Comparison of ENCODE assay signal across 8 cellular contexts in the genomic region with DNA sequence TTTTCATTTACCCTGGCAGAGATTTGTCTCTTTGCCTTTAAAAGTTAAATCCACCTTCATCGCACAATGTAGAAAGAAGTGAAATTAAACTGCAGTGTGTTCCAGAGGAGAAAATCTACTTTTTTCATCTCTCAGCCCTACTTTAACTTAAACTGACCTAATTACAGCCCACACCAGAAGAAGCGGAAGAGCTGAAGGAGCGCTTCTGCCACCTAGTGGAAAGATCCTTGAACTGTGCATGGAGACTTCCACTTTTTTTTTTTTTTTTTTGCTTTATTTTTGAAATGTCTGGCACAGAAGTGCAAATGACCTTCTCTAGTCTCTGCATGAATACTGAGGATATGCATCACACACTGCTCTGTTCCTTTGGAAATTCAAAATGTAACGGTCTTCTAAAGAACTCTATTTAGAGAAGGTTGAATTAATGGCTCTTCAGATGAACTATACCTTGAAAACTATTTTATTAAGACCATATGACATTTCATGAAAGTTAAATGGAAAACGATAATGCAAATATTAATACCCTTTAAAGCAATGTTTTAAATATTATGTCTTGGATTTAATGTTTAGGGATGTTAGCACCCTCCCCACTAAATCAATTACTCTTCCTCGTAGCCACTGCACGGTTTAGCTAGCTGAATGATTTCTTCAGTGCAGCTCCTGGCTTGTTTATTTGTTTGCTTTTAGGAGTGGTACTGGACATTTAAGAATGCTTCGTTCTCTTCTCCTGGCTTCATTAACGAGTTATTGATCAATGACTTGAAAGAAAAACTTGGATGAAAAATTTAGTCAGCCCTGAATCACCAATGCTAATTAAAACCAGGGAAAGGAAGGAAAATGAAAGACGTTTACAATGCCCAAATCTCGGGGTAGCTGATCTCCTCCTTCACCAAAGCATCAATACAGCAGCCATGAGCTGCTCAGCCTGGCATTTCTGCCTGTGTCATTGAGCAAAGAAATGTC.
DNase-seq lines count a peak whose midpoint lies in the region; FAIRE-seq and TF ChIP-seq lines count a peak whose summit lies in the region.

No MANE protein-coding gene starts in this region.

- DNase-seq in GM03348 (ENCODE audit: low spot score): peak; percentile 76
- peak; percentile 43 for DNase-seq in H9
- peak; percentile 90 for DNase-seq in LHCN-M2 (ENCODE audit: low read depth)
- DNase-seq in SHP77 (lab: John Stamatoyannopoulos, UW): peak; percentile 44 to 67
- DNase-seq in activated effector memory CD4-positive, alpha-beta T cell treated with anti-CD3 and anti-CD28 coated beads, Interleukin-2, amount 50 U/mL, for 16 hours: peak; percentile 81
- DNase-seq in globus pallidus (ENCODE audit: low spot score): peak; percentile 71
- DNase-seq in trophoblast cell: peak; percentile 65 to 88
- peak; percentile 63 for DNase-seq in urothelium cell line (ENCODE audit: low spot score)

- peak overlapping the region; percentile 66 to 89 (median 80); a peak in 5 of 7 replicates for H3K27ac Mint-ChIP-seq in H9

- H3K4me1 Mint-ChIP-seq in H9: peaks cover 19 to 22% of the 10 kb centered on the region in 2 experiments

- H3K79me2 ChIP-seq in H9 (ENCODE audit: insufficient read depth, low read length) (no peaks in the 10 kb centered on the region), trophoblast cell (ENCODE audit: control insufficient read depth, insufficient read depth, low read length, poor library complexity) (no peaks in the 10 kb centered on the region)

- no peaks in the 10 kb centered on the region for H3K36me3 ChIP-seq in trophoblast cell (ENCODE audit: control insufficient read depth in 1 of 2, insufficient read depth in 2 of 2, low read length in 2 of 2)

- H2BK12ac ChIP-seq in H9 (ENCODE audit: insufficient read length, low read depth, low read length): no peak overlapping the region
- no peak overlapping the region for H2BK12ac ChIP-seq in trophoblast cell (ENCODE audit: low read length)

- no peaks in the 10 kb centered on the region for H3K27me3 ChIP-seq in H9 (ENCODE audit: insufficient read depth, low read length)
- H3K27me3 ChIP-seq in trophoblast cell (ENCODE audit: insufficient read depth, low read length): no peaks in the 10 kb centered on the region

- H4K8ac ChIP-seq in H9 (replicated peaks; ENCODE audit: insufficient read length, low read depth, low read length) (no peak overlapping the region), trophoblast cell (ENCODE audit: low read depth, low read length) (no peak overlapping the region)

- H3K4me1 ChIP-seq in H9 (ENCODE audit: insufficient read depth, low read length): peaks cover 2% of the 10 kb centered on the region; the same call in 1 of the 2 replicates
- H3K4me1 ChIP-seq in trophoblast cell (ENCODE audit: control insufficient read depth in 1 of 2, insufficient read depth in 2 of 2, low read length in 2 of 2): peaks cover 2 to 5% of the 10 kb centered on the region in 2 experiments

- no peak overlapping the region for H2AK5ac ChIP-seq in H9 (ENCODE audit: insufficient read length, low read length)
- H2AK5ac ChIP-seq in trophoblast cell (ENCODE audit: low read length): no peak overlapping the region

- H3K36me3 Mint-ChIP-seq in H9 (ENCODE audit: insufficient read depth in 1 of 3, low read depth in 3 of 3): peaks cover 0 to 7% (median 2%) of the 10 kb centered on the region in 3 experiments; a peak in 1 of 7 replicates

- no peaks in the 10 kb centered on the region for H3K9me3 ChIP-seq in H9 (ENCODE audit: control insufficient read depth, low read depth, low read length)
- H3K9me3 ChIP-seq in trophoblast cell (ENCODE audit: insufficient read depth, low read depth, low read length): no peaks in the 10 kb centered on the region

- no peaks in the 10 kb centered on the region for H4K20me1 ChIP-seq in H9 (ENCODE audit: control insufficient read depth, insufficient read depth, insufficient read length)

- peak; percentile 89 for TF ChIP-seq CTCF in H9 (conservative IDR thresholded peaks at IDR 0.05)

- FAIRE-seq in urothelium cell line (lab: Jason Lieb, UNC): no peak

- H2BK5ac ChIP-seq in H9 (ENCODE audit: insufficient read length, low read length) (no peak overlapping the region), trophoblast cell (ENCODE audit: low read depth, low read length, poor library complexity) (no peak overlapping the region)

- no peak overlapping the region for H3K27ac ChIP-seq in H9 (ENCODE audit: insufficient read length, low read depth, low read length)
- no peak overlapping the region for H3K27ac ChIP-seq in trophoblast cell (ENCODE audit: low read depth, low read length)

- H2BK20ac ChIP-seq in H9 (ENCODE audit: low read depth, low read length, poor library complexity, severe bottlenecking): no peak overlapping the region

- H3K4ac ChIP-seq in H9 (ENCODE audit: low read depth, low read length): no peak overlapping the region
- no peak overlapping the region for H3K4ac ChIP-seq in trophoblast cell (ENCODE audit: low read depth, low read length)

- no peak overlapping the region for H4K91ac ChIP-seq in H9 (ENCODE audit: insufficient read length, low read depth, low read length)
- H4K91ac ChIP-seq in trophoblast cell (ENCODE audit: low read depth, low read length): no peak overlapping the region

- H3K4me3 ChIP-seq in trophoblast cell (ENCODE audit: low read depth, low read length): no peak overlapping the region

- H2BK120ac ChIP-seq in H9 (ENCODE audit: low read depth, low read length, poor library complexity, severe bottlenecking) (no peak overlapping the region), trophoblast cell (ENCODE audit: insufficient read depth, low read length, poor library complexity) (no peak overlapping the region)

- no peak overlapping the region for H3T11ph ChIP-seq in H9 (ENCODE audit: low read length)

- H3K4me3 Mint-ChIP-seq in H9: no peak overlapping the region

- no peaks in the 10 kb centered on the region for H3K23me2 ChIP-seq in H9 (ENCODE audit: insufficient read length, low read depth, low read length, poor library complexity, severe bottlenecking)

- no peak overlapping the region for H4K5ac ChIP-seq in H9 (ENCODE audit: insufficient read length, low read depth, low read length)

- H3K9me3 Mint-ChIP-seq in H9: 0 out of 5 replicates have a peak, but pooled peaks cover 0 to 2% of the 10 kb centered on the region in 2 experiments

- no peak overlapping the region for H3K4me2 ChIP-seq in H9 (ENCODE audit: insufficient read depth, insufficient read length, low read length)
- H3K4me2 ChIP-seq in trophoblast cell (ENCODE audit: low read length): no peak overlapping the region

- H2BK15ac ChIP-seq in H9 (ENCODE audit: low read depth, low read length): no peak overlapping the region

- H2AFZ ChIP-seq in H9 (ENCODE audit: low read length): no peak overlapping the region
- H2AFZ ChIP-seq in trophoblast cell (ENCODE audit: insufficient read depth, low read length, poor library complexity): no peak overlapping the region

- no CpG with 5 or more reads among the region's 11 CpGs for WGBS in H9 (ENCODE audit: extremely low coverage, insufficient read length, low lambda C conversion rate)
- no CpG with 5 or more reads among the region's 11 CpGs for WGBS in trophoblast cell (ENCODE audit: extremely low coverage, insufficient coverage, insufficient read length)

- H3K27me3 Mint-ChIP-seq in H9 (ENCODE audit: low read depth): no peaks in the 10 kb centered on the region

- no peak overlapping the region for H3K56ac ChIP-seq in H9 (ENCODE audit: insufficient read length, low read depth, low read length)

- no peak overlapping the region for H4K12ac ChIP-seq in trophoblast cell (ENCODE audit: low read depth, low read length)

- H3K14ac ChIP-seq in H9 (ENCODE audit: insufficient read depth, low read length) (no peak overlapping the region), trophoblast cell (ENCODE audit: low read length) (no peak overlapping the region)

- H3K18ac ChIP-seq in H9 (ENCODE audit: insufficient read length, low read depth, low read length): no peak overlapping the region
- no peak overlapping the region for H3K18ac ChIP-seq in trophoblast cell (ENCODE audit: low read length)

- H3K23ac ChIP-seq in H9 (ENCODE audit: insufficient read length, low read depth, low read length) (no peak overlapping the region), trophoblast cell (ENCODE audit: low read length) (no peak overlapping the region)

- no peak overlapping the region for H3K9ac ChIP-seq in H9 (ENCODE audit: extremely low read depth, insufficient read length, low read length)
- no peak overlapping the region for H3K9ac ChIP-seq in trophoblast cell (ENCODE audit: low read length)

- H3K79me1 ChIP-seq in H9 (ENCODE audit: insufficient read depth, low read depth, low read length, poor library complexity, severe bottlenecking) (no peaks in the 10 kb centered on the region), trophoblast cell (ENCODE audit: low read length) (peaks cover 5% of the 10 kb centered on the region)
